ENCODE assay signal across 23 cellular contexts in the genomic region with DNA sequence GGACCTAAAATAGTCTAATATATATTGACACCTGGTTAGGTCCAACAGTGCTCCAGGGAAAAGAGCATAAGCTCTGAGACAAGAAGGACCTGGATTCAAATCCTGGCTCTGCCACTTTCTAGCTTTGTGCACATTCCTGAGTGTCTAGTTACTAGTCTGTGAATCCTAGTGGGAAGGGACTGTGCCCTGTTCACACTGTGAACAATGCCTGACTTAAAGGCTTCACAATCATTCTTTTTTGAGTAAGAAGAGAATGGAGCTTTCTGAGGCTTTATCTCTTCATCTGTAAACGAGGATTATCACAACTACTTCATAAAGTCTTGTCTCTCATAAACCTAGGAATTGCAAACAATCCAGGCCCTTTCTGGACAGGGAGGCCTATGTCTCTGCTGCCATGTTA.
"Had no signal": no experiment of that assay in that cellular context is flagged by ENCODE, and none has a peak within 500 bp of the region (broad histone marks: within the 10 kb centered on the region; RNA-seq: fewer than 3 reads in every experiment).

No MANE protein-coding gene starts in this region.

- H3K4me3 ChIP-seq: ovary, psoas muscle, right lobe of liver, sigmoid colon, stomach, thoracic aorta, thyroid gland, tibial nerve, upper lobe of left lung, vagina had no signal

- H3K4me1 ChIP-seq: parathyroid adenoma, psoas muscle, right lobe of liver, sigmoid colon, thyroid gland, tibial nerve, upper lobe of left lung, vagina had no signal

- H3K36me3 ChIP-seq: ovary, right lobe of liver, sigmoid colon, stomach, thoracic aorta, thyroid gland, tibial nerve, upper lobe of left lung, vagina had no signal

- H3K27ac ChIP-seq: ovary, parathyroid adenoma, psoas muscle, right lobe of liver, sigmoid colon, stomach, thoracic aorta, thyroid gland, tibial nerve, upper lobe of left lung, vagina had no signal

- H3K27me3 ChIP-seq: ovary, right lobe of liver, sigmoid colon, stomach, thyroid gland, tibial nerve, upper lobe of left lung, vagina had no signal

- H3K9me3 ChIP-seq: ovary, psoas muscle, right lobe of liver, sigmoid colon, stomach, thoracic aorta, thyroid gland, tibial nerve, upper lobe of left lung, vagina had no signal

- DNase-seq: nephron progenitor cell; occipital lobe; ovary; posterior cingulate gyrus; psoas muscle; right cardiac atrium; right lobe of liver; sigmoid colon; small intestine; stimulated activated CD4-positive, alpha-beta T cell treated with anti-CD3 and anti-CD28 coated beads, Interleukin-15, amount 100 ng/mL, for 24 hours; stimulated activated CD4-positive, alpha-beta T cell treated with anti-CD3 and anti-CD28 coated beads, Interleukin-2, amount 100 ng/mL, for 24 hours; stimulated activated CD4-positive, alpha-beta T cell treated with anti-CD3 and anti-CD28 coated beads, Interleukin-2, amount 100 ng/mL, for 48 hours; stimulated activated CD4-positive, alpha-beta T cell treated with anti-CD3 and anti-CD28 coated beads, Interleukin-4, amount 100 ng/mL, for 24 hours; stimulated activated naive B cell treated with anti-CD40 and anti-IgM and Interleukin-4, amounts not matched to agents 10 μg/mL and 1 μg/mL and 100 μg/mL, for 72 hours; stimulated activated naive CD4-positive, alpha-beta T cell treated with Interleukin-2 at 50 U/mL for 16 hours; stomach; thyroid gland; trophoblast cell; upper lobe of left lung had no signal
